Comparison of ENCODE assay signal across 8 cellular contexts in the genomic region with DNA sequence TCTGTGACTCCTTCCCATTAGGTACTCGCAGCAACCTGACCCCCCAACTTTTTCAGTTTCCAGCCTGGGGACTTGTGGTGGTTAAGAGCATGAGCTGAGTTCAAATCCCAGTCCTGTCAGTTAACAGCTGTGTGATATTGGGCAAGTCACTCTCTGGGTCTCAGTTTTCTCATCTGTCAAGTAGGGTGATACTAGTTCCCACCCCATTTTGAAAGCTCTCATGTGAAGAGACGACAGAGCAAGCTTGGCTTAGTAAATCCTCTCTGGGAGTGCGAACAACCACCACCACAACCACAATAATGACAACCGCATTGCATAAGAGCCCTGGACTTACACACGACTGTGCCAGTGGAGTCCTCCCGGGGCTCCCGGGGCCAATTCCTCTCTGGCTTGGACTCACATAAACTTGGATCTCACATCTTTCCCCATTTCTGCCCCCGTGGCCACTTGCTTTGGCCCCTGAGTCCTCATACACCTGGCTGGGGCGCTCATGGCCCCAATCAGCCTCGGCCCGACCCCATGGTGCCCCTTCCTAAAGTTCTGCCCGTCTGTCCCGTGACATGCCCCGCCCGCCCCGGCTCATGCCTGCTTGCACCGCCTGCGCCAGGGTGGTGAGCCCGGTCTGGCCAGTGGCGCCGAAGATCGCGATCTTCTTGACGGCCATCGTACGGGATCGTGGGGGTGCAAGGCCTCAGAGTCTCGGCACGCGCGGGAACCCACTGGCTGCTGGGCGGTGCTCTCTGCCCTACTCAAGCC. TPM values are rescaled to one million over a fixed set of nuclear protein-coding genes. Genes with fewer than 3 reads are reported as not detected.
DNase-seq lines count a peak whose midpoint lies in the region; ATAC-seq, FAIRE-seq and TF ChIP-seq lines count a peak whose summit lies in the region.

A gene (minus strand): TSS at position 721 of the 756 bp plus-strand sequence. CDS start 57 bp downstream, at position 664.

- peak within 1 kb of the TSS; percentile 90 to 96 for H3K4me3 Mint-ChIP-seq in CD14-positive monocyte
- H3K4me3 Mint-ChIP-seq in MCF 10A (ENCODE audit: unreplicated experiment) = peak within 1 kb of the TSS; percentile 98
- H3K4me3 Mint-ChIP-seq in stimulated activated memory B cell treated with anti-CD40 and anti-IgM and Interleukin-4, amounts not matched to agents 10 μg/mL and 1 μg/mL and 100 μg/mL, for 72 hours = peak within 1 kb of the TSS; percentile 80

- H3K4me1 Mint-ChIP-seq in CD14-positive monocyte (peaks cover 62% of the 10 kb centered on the region), MCF 10A (ENCODE audit: insufficient read depth, unreplicated experiment) (peaks cover 19% of the 10 kb centered on the region)
- H3K4me1 Mint-ChIP-seq in stimulated activated memory B cell treated with anti-CD40 and anti-IgM and Interleukin-4, amounts not matched to agents 10 μg/mL and 1 μg/mL and 100 μg/mL, for 72 hours = peaks cover 49% of the 10 kb centered on the region

- H3K4me3 ChIP-seq in kidney (ENCODE audit: low read length in 2 of 2) = peak within 1 kb of the TSS; percentile 83 to 98

- TSS peak; percentile 84 for BruUV-seq in MCF 10A (replicated peaks; lab: Mats Ljungman, UMichigan)

- intact Hi-C loops in CD14-positive monocyte (cut with micrococcal nuclease) = loop anchor here (2.0 to 10.0 kb wide), 4 partner anchors 20 to 107 kb away; a partner anchor contains a TSS
- intact Hi-C loops in MCF 10A (cut with micrococcal nuclease) = loop anchor here (2.0 kb wide), 1 partner anchor 20 kb away; a partner anchor contains a TSS
- intact Hi-C loops in kidney (cut with DNase I) = no loop called here

- H3K36me3 ChIP-seq in kidney (ENCODE audit: control insufficient read depth in 1 of 2, insufficient read depth in 2 of 2, low read length in 2 of 2) = no peaks in the 10 kb centered on the region

- H3K9me3 Mint-ChIP-seq in CD14-positive monocyte = peaks cover 2 to 10% (median 6%) of the 10 kb centered on the region in 7 donors
- no peaks in the 10 kb centered on the region for H3K9me3 Mint-ChIP-seq in MCF 10A (ENCODE audit: unreplicated experiment)
- H3K9me3 Mint-ChIP-seq in stimulated activated memory B cell treated with anti-CD40 and anti-IgM and Interleukin-4, amounts not matched to agents 10 μg/mL and 1 μg/mL and 100 μg/mL, for 72 hours = no peaks in the 10 kb centered on the region

- TF ChIP-seq CTCF in CD14-positive monocyte (IDR thresholded peaks at IDR 0.05) (no peak), MCF 10A (IDR thresholded peaks at IDR 0.05; ENCODE audit: unreplicated experiment) (no peak), kidney (IDR thresholded peaks at IDR 0.05; ENCODE audit: borderline replicate concordance, extremely low read depth, insufficient read depth) (no peak)

- no peak for FAIRE-seq in kidney (lab: Jason Lieb, UNC)
- FAIRE-seq in GM19239 (lab: Jason Lieb, UNC) = no peak

- H3K27ac Mint-ChIP-seq in CD14-positive monocyte (peak within 1 kb of the TSS; percentile 93 to 99 (median 97)), MCF 10A (ENCODE audit: low read depth, unreplicated experiment) (peak within 1 kb of the TSS; percentile 92)
- H3K27ac Mint-ChIP-seq in stimulated activated memory B cell treated with anti-CD40 and anti-IgM and Interleukin-4, amounts not matched to agents 10 μg/mL and 1 μg/mL and 100 μg/mL, for 72 hours = peak within 1 kb of the TSS; percentile 82

- peak within 1 kb of the TSS; percentile 91 to 97 for H3K27ac ChIP-seq in kidney (ENCODE audit: low read depth in 2 of 2, low read length in 2 of 2)

- POLR2A ChIA-PET in MCF 10A (lab: Yijun Ruan, JAX) = interaction anchor here (0.6 to 4.6 kb wide), 30 partner anchors 9 to 1394 kb away, joined by 3 to 94 read pairs (median 6); a partner anchor contains a TSS

- peaks cover 24 to 33% (median 27%) of the 10 kb centered on the region in 3 donors for H3K27me3 Mint-ChIP-seq in CD14-positive monocyte (ENCODE audit: low read depth in 3 of 3)
- no peaks in the 10 kb centered on the region for H3K27me3 Mint-ChIP-seq in MCF 10A (ENCODE audit: insufficient read depth, unreplicated experiment)
- H3K27me3 Mint-ChIP-seq in stimulated activated memory B cell treated with anti-CD40 and anti-IgM and Interleukin-4, amounts not matched to agents 10 μg/mL and 1 μg/mL and 100 μg/mL, for 72 hours = peaks cover 24% of the 10 kb centered on the region

- H3K4me1 ChIP-seq in kidney (ENCODE audit: control insufficient read depth in 1 of 2, insufficient read depth in 1 of 2, low read depth in 1 of 2, low read length in 2 of 2) = peaks cover 20 to 22% of the 10 kb centered on the region in 2 donors

- CTCF ChIA-PET in MCF 10A (lab: Yijun Ruan, JAX) = interaction anchor here (0.6 to 4.5 kb wide), 16 partner anchors 9 to 193 kb away, joined by 3 to 40 read pairs (median 4); a partner anchor contains a TSS

- DNase-seq in CD14-positive monocyte (ENCODE audit: low spot score) (peak; percentile 83), MCF 10A (ENCODE audit: unreplicated experiment) (peak; percentile 88), kidney (no peak), GM19239 (ENCODE audit: insufficient read length, low spot score) (no peak)

- H3K9me3 ChIP-seq in kidney (ENCODE audit: control insufficient read depth in 1 of 2, low read length in 2 of 2) = no peaks in the 10 kb centered on the region

- ATAC-seq in GM21447 (IDR thresholded peaks at IDR 0.05; ENCODE audit: unreplicated experiment) = peak; percentile 22
- no peak for ATAC-seq in stimulated activated memory B cell treated with anti-CD40 and anti-IgM and Interleukin-4, amounts not matched to agents 10 μg/mL and 1 μg/mL and 100 μg/mL, for 72 hours
- ATAC-seq in HG02763 (IDR thresholded peaks at IDR 0.05; ENCODE audit: unreplicated experiment) = no peak

- peaks cover 10 to 11% of the 10 kb centered on the region in 2 donors for H3K36me3 Mint-ChIP-seq in CD14-positive monocyte
- peaks cover 7% of the 10 kb centered on the region for H3K36me3 Mint-ChIP-seq in MCF 10A (ENCODE audit: insufficient read depth, unreplicated experiment)
- no peaks in the 10 kb centered on the region for H3K36me3 Mint-ChIP-seq in stimulated activated memory B cell treated with anti-CD40 and anti-IgM and Interleukin-4, amounts not matched to agents 10 μg/mL and 1 μg/mL and 100 μg/mL, for 72 hours

- H3K9ac ChIP-seq in kidney (ENCODE audit: low read length in 2 of 2) = peak within 1 kb of the TSS; percentile 44 to 96

TF ChIP-seq in PFSK-1, 5 proteins besides CTCF, POLR2A, EP300 and RAD21:
- TF ChIP-seq POLR2AphosphoS5 (IDR thresholded peaks at IDR 0.05; ENCODE audit: low read depth, low read length) (peak; percentile 82), SIN3A (IDR thresholded peaks at IDR 0.05; ENCODE audit: borderline replicate concordance, insufficient read depth, low read length) (no peak), TAF1 (IDR thresholded peaks at IDR 0.05; ENCODE audit: borderline replicate concordance, insufficient read depth, low read length) (no peak), FOXP2 (optimal IDR thresholded peaks at IDR 0.05; ENCODE audit: borderline replicate concordance, extremely low read depth, extremely low read length, insufficient read depth) (no peak)
- TF ChIP-seq, protein P1, sequence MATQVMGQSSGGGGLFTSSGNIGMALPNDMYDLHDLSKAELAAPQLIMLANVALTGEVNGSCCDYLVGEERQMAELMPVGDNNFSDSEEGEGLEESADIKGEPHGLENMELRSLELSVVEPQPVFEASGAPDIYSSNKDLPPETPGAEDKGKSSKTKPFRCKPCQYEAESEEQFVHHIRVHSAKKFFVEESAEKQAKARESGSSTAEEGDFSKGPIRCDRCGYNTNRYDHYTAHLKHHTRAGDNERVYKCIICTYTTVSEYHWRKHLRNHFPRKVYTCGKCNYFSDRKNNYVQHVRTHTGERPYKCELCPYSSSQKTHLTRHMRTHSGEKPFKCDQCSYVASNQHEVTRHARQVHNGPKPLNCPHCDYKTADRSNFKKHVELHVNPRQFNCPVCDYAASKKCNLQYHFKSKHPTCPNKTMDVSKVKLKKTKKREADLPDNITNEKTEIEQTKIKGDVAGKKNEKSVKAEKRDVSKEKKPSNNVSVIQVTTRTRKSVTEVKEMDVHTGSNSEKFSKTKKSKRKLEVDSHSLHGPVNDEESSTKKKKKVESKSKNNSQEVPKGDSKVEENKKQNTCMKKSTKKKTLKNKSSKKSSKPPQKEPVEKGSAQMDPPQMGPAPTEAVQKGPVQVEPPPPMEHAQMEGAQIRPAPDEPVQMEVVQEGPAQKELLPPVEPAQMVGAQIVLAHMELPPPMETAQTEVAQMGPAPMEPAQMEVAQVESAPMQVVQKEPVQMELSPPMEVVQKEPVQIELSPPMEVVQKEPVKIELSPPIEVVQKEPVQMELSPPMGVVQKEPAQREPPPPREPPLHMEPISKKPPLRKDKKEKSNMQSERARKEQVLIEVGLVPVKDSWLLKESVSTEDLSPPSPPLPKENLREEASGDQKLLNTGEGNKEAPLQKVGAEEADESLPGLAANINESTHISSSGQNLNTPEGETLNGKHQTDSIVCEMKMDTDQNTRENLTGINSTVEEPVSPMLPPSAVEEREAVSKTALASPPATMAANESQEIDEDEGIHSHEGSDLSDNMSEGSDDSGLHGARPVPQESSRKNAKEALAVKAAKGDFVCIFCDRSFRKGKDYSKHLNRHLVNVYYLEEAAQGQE (IDR thresholded peaks at IDR 0.05; ENCODE audit: insufficient read depth in 1 of 2, low read depth in 2 of 2, low read length in 2 of 2) = no peak

RNA-seq across cellular contexts. Expression of the gene that starts here (rescaled TPM):
- polyA plus RNA-seq in CD14-positive monocyte = 100 to 1,000 TPM; 601 to 625 TPM
- polyA plus RNA-seq in PFSK-1 (2012; ENCODE audit: insufficient read length, low read depth) = 724 TPM
- 44.0 and 68.7 TPM in 2 replicates for total RNA-seq in MCF 10A (2022)
- total RNA-seq in kidney = 89.9 TPM
- 248 TPM for polyA plus RNA-seq in kidney (ENCODE audit: insufficient read depth, low read depth, low replicate concordance)

Comparison
In these comparisons a context has a peak if more than half of its experiments do, and no peak if none do; other contexts are left out.
1. DNase-seq: peak in CD14-positive monocyte (single experiment) and MCF 10A (single experiment); none in kidney (single experiment) and GM19239 (single experiment).
2. Peak in every context shown above with its lines, with median percentiles within 50 percentile points of each other: H3K27ac Mint-ChIP-seq and H3K4me3 Mint-ChIP-seq.